ENCODE assay signal across 8 cellular contexts in genomic region chr6:148746363-148747144, GRCh38. TPM values are rescaled to one million over a fixed set of nuclear protein-coding genes. Genes with fewer than 3 reads are reported as not detected.
DNase-seq lines count a peak whose midpoint lies in the region; ATAC-seq and TF ChIP-seq lines count a peak whose summit lies in the region.

Gene UST (plus strand): TSS chr6:148747030. CDS start chr6:148747431, 401 bp downstream.

- H3K4me1 Mint-ChIP-seq in activated B cell treated with CpG ODN at 0.5 μM for 24 hours, result peaks cover 42% of the 10 kb centered on the region

- peak within 1 kb of the TSS; percentile 95 for H3K4me3 Mint-ChIP-seq in activated B cell treated with CpG ODN at 0.5 μM for 24 hours

- intact Hi-C loops in activated B cell treated with CpG ODN at 0.5 μM for 24 hours (cut with micrococcal nuclease), result loop anchor here (1.0 to 5.0 kb wide), 8 partner anchors 34 to 280 kb away; no protein-coding TSS in a partner anchor
- intact Hi-C loops in colonic mucosa (cut with DNase I), result loop anchor here (10.0 kb wide), 1 partner anchor 198 kb away; no protein-coding TSS in a partner anchor

- no peaks in the 10 kb centered on the region for H3K4me1 ChIP-seq in colonic mucosa

- peak; percentile 47 for ATAC-seq in activated B cell treated with CpG ODN at 0.5 μM for 24 hours (ENCODE audit: low read depth)
- no peak for ATAC-seq in GM18873 (IDR thresholded peaks at IDR 0.05; ENCODE audit: low FRiP score, unreplicated experiment)

- peak within 1 kb of the TSS; percentile 94 for H3K27ac Mint-ChIP-seq in activated B cell treated with CpG ODN at 0.5 μM for 24 hours

- CTCF ChIA-PET in activated B cell treated with CpG ODN at 0.5 μM for 24 hours (lab: Charles Lee), result interaction anchor here (1.1 to 2.9 kb wide), 6 partner anchors 12 to 169 kb away, joined by 3 to 31 read pairs (median 6); no protein-coding TSS in a partner anchor

- H3K36me3 Mint-ChIP-seq in activated B cell treated with CpG ODN at 0.5 μM for 24 hours (ENCODE audit: low read depth), result peaks cover 3% of the 10 kb centered on the region

- H3K27ac ChIP-seq in colonic mucosa (peak within 1 kb of the TSS; percentile 71), layer of hippocampus (ENCODE audit: low read depth, low read length) (peak within 1 kb of the TSS; percentile 72)

- H3K9me3 ChIP-seq in colonic mucosa, result no peaks in the 10 kb centered on the region

- H3K27me3 ChIP-seq in colonic mucosa (peaks cover 21% of the 10 kb centered on the region), layer of hippocampus (ENCODE audit: control insufficient read depth, insufficient read depth, low read length) (peaks cover 2% of the 10 kb centered on the region)

- no peaks in the 10 kb centered on the region for H3K9me3 Mint-ChIP-seq in activated B cell treated with CpG ODN at 0.5 μM for 24 hours

- no peaks in the 10 kb centered on the region for H3K36me3 ChIP-seq in colonic mucosa

- TF ChIP-seq CTCF in activated B cell treated with CpG ODN at 0.5 μM for 24 hours (IDR thresholded peaks at IDR 0.05) (no peak), colonic mucosa (IDR thresholded peaks at IDR 0.05) (no peak)

- peak within 1 kb of the TSS; percentile 61 for H3K4me3 ChIP-seq in colonic mucosa

- peak within 1 kb of the TSS in 1 of 2 donors; percentile 69 for H3K9ac ChIP-seq in colonic mucosa (ENCODE audit: low read depth in 2 of 2, low read length in 2 of 2)

- POLR2A ChIA-PET in activated B cell treated with CpG ODN at 0.5 μM for 24 hours (lab: Charles Lee), result interaction anchor here (0.6 to 5.2 kb wide), 7 partner anchors 12 to 169 kb away, joined by 3 to 139 read pairs (median 5); no protein-coding TSS in a partner anchor

- DNase-seq in DMS114 treated with DMSO at 0.1 percent for 48 hours (lab: John Stamatoyannopoulos, UW; ENCODE audit: unreplicated experiment) (peak; percentile 49), H4 (ENCODE audit: low spot score) (peak; percentile 90), NCI-H146 treated with DMSO at 0.1 percent for 48 hours (lab: John Stamatoyannopoulos, UW; ENCODE audit: unreplicated experiment) (peak; percentile 94), activated B cell treated with CpG ODN at 0.5 μM for 24 hours (peak; percentile 55), colonic mucosa (peak; percentile 75)
- peak; percentile 26 to 36 for DNase-seq in stimulated activated CD4-positive, alpha-beta T cell treated with anti-CD3 and anti-CD28 coated beads, Interleukin-1b, Interleukin-23, amount 100 ng/mL, for 4 hours (ENCODE audit: low read depth in 2 of 2)

- no peaks in the 10 kb centered on the region for H3K27me3 Mint-ChIP-seq in activated B cell treated with CpG ODN at 0.5 μM for 24 hours

RNA-seq across cellular contexts. Expression of gene UST, which starts in this region (rescaled TPM):
- 9.3 and 11.7 TPM in 2 replicates for total RNA-seq in H4 (2014; rRNA removed; shearing (Covaris generic))
- total RNA-seq in activated B cell treated with CpG ODN at 0.5 μM for 24 hours (14.3 and 18.1 TPM in 2 replicates), colonic mucosa (1 to 10 TPM; 1.1 to 2.7 TPM)

Comparison
In these comparisons a context has a peak if more than half of its experiments do, and no peak if none do; other contexts are left out.
1. DNase-seq: peak in every context shown above with its lines; median percentile 94 in NCI-H146 treated with DMSO at 0.1 percent for 48 hours; 90 in H4; 75 in colonic mucosa; 55 in activated B cell treated with CpG ODN at 0.5 μM for 24 hours; 49 in DMS114 treated with DMSO at 0.1 percent for 48 hours; 31 in stimulated activated CD4-positive, alpha-beta T cell treated with anti-CD3 and anti-CD28 coated beads, Interleukin-1b, Interleukin-23, amount 100 ng/mL, for 4 hours.